19 cellular contexts compared by ENCODE assay signal in the genomic region with DNA sequence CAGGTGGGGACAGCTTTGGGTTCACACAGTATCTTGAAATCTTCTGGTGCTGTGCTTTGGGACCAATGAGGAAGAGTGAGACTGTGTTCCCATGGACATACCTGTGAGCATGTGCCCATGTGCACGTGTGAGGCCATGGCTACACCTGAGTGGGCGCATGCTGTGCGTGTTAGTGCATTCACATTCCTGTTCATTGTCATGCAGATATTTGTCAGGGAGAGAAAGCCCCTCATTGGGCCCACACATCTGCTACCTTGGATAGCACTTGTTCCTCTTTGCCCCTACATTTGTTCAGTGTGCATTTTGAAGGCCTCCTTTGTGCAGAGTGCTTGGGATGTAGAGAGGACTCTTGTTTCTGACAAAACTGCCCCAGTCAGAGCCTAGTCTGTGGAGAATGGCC.
A peak's percentile ranks its signal among the peaks of the same experiment; 100 is the strongest.
DNase-seq lines count a peak whose midpoint lies in the region; ATAC-seq lines count a peak whose summit lies in the region.
"Had no signal": no experiment of that assay in that cellular context is flagged by ENCODE, and none has a peak within 500 bp of the region (broad histone marks: within the 10 kb centered on the region; RNA-seq: fewer than 3 reads in every experiment).

No MANE protein-coding gene starts in this region.

- ATAC-seq in GM18517 (IDR thresholded peaks at IDR 0.05; ENCODE audit: unreplicated experiment) (peak; percentile 21), GM21423 (IDR thresholded peaks at IDR 0.05; ENCODE audit: unreplicated experiment) (peak; percentile 10), HG03159 (IDR thresholded peaks at IDR 0.05; ENCODE audit: unreplicated experiment) (peak; percentile 16), GM19455 (IDR thresholded peaks at IDR 0.05; ENCODE audit: unreplicated experiment) (no peak)
- ATAC-seq: effector memory CD8-positive, alpha-beta T cell; left lobe of liver; naive thymus-derived CD8-positive, alpha-beta T cell; PC-3; right cardiac atrium; T-cell had no signal

- DNase-seq in iPS DF 4.7 (ENCODE audit: extremely low read depth, low spot score) (peak; percentile 25), COR-L47 (lab: John Stamatoyannopoulos, UW) (no peak), HK-2 (ENCODE audit: unreplicated experiment) (no peak), NCI-H146 treated with DMSO at 0.1 percent for 48 hours (lab: John Stamatoyannopoulos, UW; ENCODE audit: unreplicated experiment) (no peak)
- DNase-seq: activated CD4-positive, alpha-beta T cell treated with anti-CD3 and anti-CD28 coated beads for 4 hours; activated naive CD8-positive, alpha-beta T cell treated with anti-CD3 and anti-CD28 coated beads for 36 hours; effector memory CD8-positive, alpha-beta T cell; EL; naive thymus-derived CD8-positive, alpha-beta T cell; NCI-H1417 treated with DMSO at 0.1 percent for 48 hours; PC-3; right cardiac atrium; SHP77 treated with DMSO at 0.1 percent for 48 hours; T-cell had no signal
